23 cellular contexts compared by ENCODE assay signal in genomic region chr18:27564066-27564465, GRCh38.
"Had no signal": no experiment of that assay in that cellular context is flagged by ENCODE, and none has a peak within 500 bp of the region (broad histone marks: within the 10 kb centered on the region; RNA-seq: fewer than 3 reads in every experiment).

No MANE protein-coding gene starts in this region.

- H3K27me3 ChIP-seq: adrenal gland had no signal

- ATAC-seq: activated CD8-positive, alpha-beta T cell treated with anti-CD3 and anti-CD28 coated beads, Interleukin-2, amount 10 ng/mL, durations not matched to agents 7 days and 5 days; PC-3; T-helper 17 cell; WTC11 had no signal

- FAIRE-seq: RCC 7860 had no signal

- H3K36me3 ChIP-seq: adrenal gland had no signal

- DNase-seq: activated CD4-positive, alpha-beta T cell treated with anti-CD3 and anti-CD28 coated beads for 48 hours; activated CD4-positive, alpha-beta T cell treated with anti-CD3 and anti-CD28 coated beads, Interleukin-2, amount 50 U/mL, for 4 hours; activated CD4-positive, CD25-positive, alpha-beta regulatory T cell treated with anti-CD3 and anti-CD28 coated beads, Interleukin-2, amount 50 U/mL, for 72 hours; activated CD8-positive, alpha-beta memory T cell treated with anti-CD3 and anti-CD28 coated beads, Interleukin-2, amount 50 U/mL, for 48 hours; activated CD8-positive, alpha-beta T cell treated with anti-CD3 and anti-CD28 coated beads, Interleukin-2, amount 10 ng/mL, durations not matched to agents 7 days and 5 days; activated naive CD4-positive, alpha-beta T cell treated with anti-CD3 and anti-CD28 coated beads, Interleukin-2, amount 50 U/mL, for 16 hours; activated naive CD8-positive, alpha-beta T cell treated with anti-CD3 and anti-CD28 coated beads, Interleukin-2, amount 10 ng/mL, durations not matched to agents 7 days and 5 days; activated T-cell treated with anti-CD3 and anti-CD28 coated beads, Interleukin-2, amount 50 U/mL, for 1 hour; adrenal gland; anterior cingulate cortex; KG1; NCI-H1105; NCI-H1436 treated with DMSO at 0.1 percent for 48 hours; NCI-H187; NCI-H2081; NCI-H510A treated with DMSO at 0.1 percent for 48 hours; NCI-H69; PC-3; SIG-M5; T-helper 17 cell; T-helper 9 cell had no signal

- H3K27ac ChIP-seq: adrenal gland had no signal

- H3K9me3 ChIP-seq: adrenal gland had no signal

- H3K4me1 ChIP-seq: adrenal gland had no signal

- H3K4me3 ChIP-seq: adrenal gland had no signal
